ENCODE assay signal across 11 cellular contexts in the genomic region with DNA sequence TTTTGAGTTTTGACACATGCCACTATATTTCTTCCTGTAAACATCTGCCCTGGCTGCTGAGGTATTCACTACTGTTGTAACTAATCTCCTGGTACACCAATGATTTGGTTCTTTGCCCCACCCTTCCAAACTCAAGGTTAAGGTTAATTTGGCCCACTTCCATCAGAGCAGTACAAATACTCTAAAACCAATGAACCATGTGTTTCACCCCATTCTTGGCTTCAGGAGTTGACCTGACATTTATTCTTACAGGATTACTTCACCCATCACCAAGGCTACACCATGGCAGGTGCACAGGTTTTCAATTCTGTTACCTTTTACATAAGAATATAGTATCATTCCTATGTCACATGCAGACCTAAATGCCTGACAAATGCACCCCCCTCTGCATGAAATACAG.
"Had no signal": no experiment of that assay in that cellular context is flagged by ENCODE, and none has a peak within 500 bp of the region (broad histone marks: within the 10 kb centered on the region; RNA-seq: fewer than 3 reads in every experiment).

No MANE protein-coding gene starts in this region.

- DNase-seq: foreskin melanocyte; head of caudate nucleus; mammary epithelial cell; naive thymus-derived CD4-positive, alpha-beta T cell; posterior cingulate gyrus; right cardiac atrium; small intestine; stimulated activated CD4-positive, alpha-beta T cell treated with anti-CD3 and anti-CD28 coated beads, Interleukin-12 subunit alpha, Interleukin-12 subunit beta, amount 100 ng/mL, for 4 hours; stimulated activated naive CD4-positive, alpha-beta T cell treated with Interleukin-2 at 50 U/mL for 16 hours; trophoblast cell had no signal

- ATAC-seq: left lobe of liver; naive thymus-derived CD4-positive, alpha-beta T cell; right cardiac atrium had no signal
